In the genomic region with DNA sequence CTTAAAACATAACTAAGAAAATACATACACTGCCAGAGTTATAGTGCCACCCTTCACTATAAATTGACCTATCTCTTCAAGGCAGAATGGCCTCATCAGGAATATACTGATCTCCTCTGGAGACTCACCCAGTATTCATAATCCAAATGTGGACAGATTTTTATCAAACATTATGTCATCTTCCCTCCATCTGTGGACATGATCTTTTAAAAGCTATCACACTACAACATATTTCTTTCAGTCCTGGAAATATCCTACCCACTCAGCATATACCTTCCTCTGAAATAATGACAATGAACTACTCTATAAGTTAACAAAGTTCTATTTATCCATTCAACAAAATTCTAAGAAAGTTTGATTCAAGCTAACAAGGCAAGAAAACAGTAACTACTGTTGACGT, we compare ENCODE assay signal across 22 cellular contexts. TPM values are rescaled to one million over a fixed set of nuclear protein-coding genes. Genes with fewer than 3 reads are reported as not detected.
DNase-seq lines count a peak whose midpoint lies in the region; ATAC-seq and TF ChIP-seq lines count a peak whose summit lies in the region.
"Had no signal": no experiment of that assay in that cellular context is flagged by ENCODE, and none has a peak within 500 bp of the region (broad histone marks: within the 10 kb centered on the region; RNA-seq: fewer than 3 reads in every experiment).

No MANE protein-coding gene starts in this region.

- intact Hi-C loops in transverse colon (cut with DNase I; ENCODE audit: low total_unique reads): no loop called here

- peaks cover 0 to 21% (median 0%) of the 10 kb centered on the region in 4 donors for H3K36me3 ChIP-seq in transverse colon
- H3K36me3 ChIP-seq: prostate gland had no signal

- peaks cover 14 to 49% (median 26%) of the 10 kb centered on the region in 4 donors for H3K4me1 ChIP-seq in transverse colon
- H3K4me1 ChIP-seq: prostate gland had no signal

- H3K36me3 Mint-ChIP-seq in activated T-cell treated with anti-CD3 and anti-CD28 coated beads, Interleukin-2, amount 50 U/mL, for 72 hours (ENCODE audit: insufficient read depth in 2 of 2): peaks cover 8 to 36% of the 10 kb centered on the region in 2 donors
- peaks cover 49% of the 10 kb centered on the region for H3K36me3 Mint-ChIP-seq in activated naive CD8-positive, alpha-beta T cell treated with anti-CD3 and anti-CD28 coated beads, Interleukin-2, amount 50 U/mL, for 24 hours (ENCODE audit: low read depth)
- peaks cover 40% of the 10 kb centered on the region for H3K36me3 Mint-ChIP-seq in stimulated activated memory B cell treated with anti-CD40 and anti-IgM and Interleukin-4, amounts not matched to agents 10 μg/mL and 1 μg/mL and 100 μg/mL, for 72 hours

- H3K27me3 ChIP-seq in transverse colon: no peaks in the 10 kb centered on the region
- H3K27me3 ChIP-seq: hepatocyte had no signal

- H3K4me3 Mint-ChIP-seq in activated T-cell treated with anti-CD3 and anti-CD28 coated beads, Interleukin-2, amount 50 U/mL, for 72 hours: peak overlapping the region; percentile 23 to 89
- peak overlapping the region; percentile 56 for H3K4me3 Mint-ChIP-seq in activated naive CD8-positive, alpha-beta T cell treated with anti-CD3 and anti-CD28 coated beads, Interleukin-2, amount 50 U/mL, for 24 hours
- H3K4me3 Mint-ChIP-seq in stimulated activated memory B cell treated with anti-CD40 and anti-IgM and Interleukin-4, amounts not matched to agents 10 μg/mL and 1 μg/mL and 100 μg/mL, for 72 hours: no peak overlapping the region
- H3K4me3 Mint-ChIP-seq: dendritic cell treated with granulocyte-macrophage colony-stimulating factor and Interleukin-4, amounts not matched to agents 40 ng/mL and 50 ng/mL, for 4 days; GM23338 had no signal

- H3K27me3 Mint-ChIP-seq in activated T-cell treated with anti-CD3 and anti-CD28 coated beads, Interleukin-2, amount 50 U/mL, for 72 hours (ENCODE audit: low read depth): no peaks in the 10 kb centered on the region
- no peaks in the 10 kb centered on the region for H3K27me3 Mint-ChIP-seq in activated naive CD8-positive, alpha-beta T cell treated with anti-CD3 and anti-CD28 coated beads, Interleukin-2, amount 50 U/mL, for 24 hours
- no peaks in the 10 kb centered on the region for H3K27me3 Mint-ChIP-seq in stimulated activated memory B cell treated with anti-CD40 and anti-IgM and Interleukin-4, amounts not matched to agents 10 μg/mL and 1 μg/mL and 100 μg/mL, for 72 hours
- H3K27me3 Mint-ChIP-seq: dendritic cell treated with granulocyte-macrophage colony-stimulating factor and Interleukin-4, amounts not matched to agents 40 ng/mL and 50 ng/mL, for 4 days; naive B cell had no signal

- 82 to 85% methylated on average over 1 of the region's 1 CpG for WGBS in transverse colon (ENCODE audit: low coverage in 1 of 2), 2 donors

- no peak for TF ChIP-seq POLR2A in transverse colon (IDR thresholded peaks at IDR 0.05)

- ATAC-seq in activated T-cell treated with anti-CD3 and anti-CD28 coated beads, Interleukin-2, amount 50 U/mL, for 72 hours (replicated peaks in 1 of 2): no peak
- no peak for ATAC-seq in activated naive CD8-positive, alpha-beta T cell treated with anti-CD3 and anti-CD28 coated beads, Interleukin-2, amount 50 U/mL, for 24 hours
- no peak for ATAC-seq in stimulated activated memory B cell treated with anti-CD40 and anti-IgM and Interleukin-4, amounts not matched to agents 10 μg/mL and 1 μg/mL and 100 μg/mL, for 72 hours
- ATAC-seq: A549, GM23338, Right ventricle myocardium inferior had no signal

- peaks cover 61% of the 10 kb centered on the region for H3K4me1 Mint-ChIP-seq in activated T-cell treated with anti-CD3 and anti-CD28 coated beads, Interleukin-2, amount 50 U/mL, for 72 hours (ENCODE audit: low read depth)
- H3K4me1 Mint-ChIP-seq in activated naive CD8-positive, alpha-beta T cell treated with anti-CD3 and anti-CD28 coated beads, Interleukin-2, amount 50 U/mL, for 24 hours: peaks cover 68% of the 10 kb centered on the region
- peaks cover 53% of the 10 kb centered on the region for H3K4me1 Mint-ChIP-seq in stimulated activated memory B cell treated with anti-CD40 and anti-IgM and Interleukin-4, amounts not matched to agents 10 μg/mL and 1 μg/mL and 100 μg/mL, for 72 hours

- no peak for TF ChIP-seq CTCF in transverse colon (IDR thresholded peaks at IDR 0.05)

- in situ Hi-C loops in transverse colon (cut with MboI; ENCODE audit: low pct_ligation_motif_present in 1 of 4, low pct_unique_long_range_greater_than_20kb in 1 of 4, low sequenced_read_pairs in 3 of 4): no loop called here

- DNase-seq in activated T-cell treated with anti-CD3 and anti-CD28 coated beads, Interleukin-2, amount 50 U/mL, for 72 hours: no peak
- no peak for DNase-seq in activated T-cell treated with anti-CD3 and anti-CD28 coated beads for 4 hours
- DNase-seq in OCI-M1 (lab: John Stamatoyannopoulos, UW): peak; percentile 6
- DNase-seq in activated naive CD8-positive, alpha-beta T cell treated with anti-CD3 and anti-CD28 coated beads, Interleukin-2, amount 50 U/mL, for 24 hours: no peak
- DNase-seq in transverse colon: no peak
- no peak for DNase-seq in NCI-H1417 treated with DMSO at 0.1 percent for 48 hours (lab: John Stamatoyannopoulos, UW)
- DNase-seq in Kasumi-1 (lab: John Stamatoyannopoulos, UW): no peak
- DNase-seq: foreskin fibroblast, KBM-7, kidney, naive B cell, NCI-H1092, NCI-H510A had no signal

- H3K9me3 ChIP-seq in transverse colon: no peaks in the 10 kb centered on the region
- H3K9me3 ChIP-seq: A549, prostate gland had no signal

- no peak overlapping the region for H3K27ac ChIP-seq in transverse colon
- H3K27ac ChIP-seq: A549, C4-2B, hepatocyte, prostate gland, skin epidermis had no signal

- no peak for TF ChIP-seq EP300 in transverse colon (IDR thresholded peaks at IDR 0.05; ENCODE audit: low read depth)

- no peaks in the 10 kb centered on the region for H3K9me3 Mint-ChIP-seq in activated T-cell treated with anti-CD3 and anti-CD28 coated beads, Interleukin-2, amount 50 U/mL, for 72 hours
- H3K9me3 Mint-ChIP-seq in activated naive CD8-positive, alpha-beta T cell treated with anti-CD3 and anti-CD28 coated beads, Interleukin-2, amount 50 U/mL, for 24 hours: no peaks in the 10 kb centered on the region
- H3K9me3 Mint-ChIP-seq in stimulated activated memory B cell treated with anti-CD40 and anti-IgM and Interleukin-4, amounts not matched to agents 10 μg/mL and 1 μg/mL and 100 μg/mL, for 72 hours: no peaks in the 10 kb centered on the region
- H3K9me3 Mint-ChIP-seq: dendritic cell treated with granulocyte-macrophage colony-stimulating factor and Interleukin-4, amounts not matched to agents 40 ng/mL and 50 ng/mL, for 4 days; GM23338; naive B cell had no signal

- peak overlapping the region; percentile 16 for H3K27ac Mint-ChIP-seq in activated T-cell treated with anti-CD3 and anti-CD28 coated beads, Interleukin-2, amount 50 U/mL, for 72 hours
- no peak overlapping the region for H3K27ac Mint-ChIP-seq in activated naive CD8-positive, alpha-beta T cell treated with anti-CD3 and anti-CD28 coated beads, Interleukin-2, amount 50 U/mL, for 24 hours
- peak overlapping the region; percentile 16 for H3K27ac Mint-ChIP-seq in stimulated activated memory B cell treated with anti-CD40 and anti-IgM and Interleukin-4, amounts not matched to agents 10 μg/mL and 1 μg/mL and 100 μg/mL, for 72 hours
- H3K27ac Mint-ChIP-seq: dendritic cell treated with granulocyte-macrophage colony-stimulating factor and Interleukin-4, amounts not matched to agents 40 ng/mL and 50 ng/mL, for 4 days; GM23338 had no signal

- no peak overlapping the region for H3K4me3 ChIP-seq in transverse colon
- H3K4me3 ChIP-seq: A549, GM23338, hepatocyte, prostate gland, skin epidermis had no signal

RNA-seq across cellular contexts. Expression of a gene that starts 3.2 kb away (rescaled TPM):
- 10 to 100 TPM; 49.9 to 52.1 TPM for total RNA-seq in activated T-cell treated with anti-CD3 and anti-CD28 coated beads, Interleukin-2, amount 50 U/mL, for 72 hours
- total RNA-seq in transverse colon: 10 to 100 TPM; 31.7 to 60.7 (median 41.5) TPM
